ENCODE assay signal across 2 cellular contexts in genomic region chr17:44086364-44087311, GRCh38.
A peak's percentile ranks its signal among the peaks of the same experiment; 100 is the strongest.
TF ChIP-seq lines count a peak whose summit lies in the region.

No MANE protein-coding gene starts in this region.

TF ChIP-seq in K562, 482 proteins besides CTCF, POLR2A, EP300 and RAD21 (continued from another document and continues in another):
- TF ChIP-seq, protein P1, sequence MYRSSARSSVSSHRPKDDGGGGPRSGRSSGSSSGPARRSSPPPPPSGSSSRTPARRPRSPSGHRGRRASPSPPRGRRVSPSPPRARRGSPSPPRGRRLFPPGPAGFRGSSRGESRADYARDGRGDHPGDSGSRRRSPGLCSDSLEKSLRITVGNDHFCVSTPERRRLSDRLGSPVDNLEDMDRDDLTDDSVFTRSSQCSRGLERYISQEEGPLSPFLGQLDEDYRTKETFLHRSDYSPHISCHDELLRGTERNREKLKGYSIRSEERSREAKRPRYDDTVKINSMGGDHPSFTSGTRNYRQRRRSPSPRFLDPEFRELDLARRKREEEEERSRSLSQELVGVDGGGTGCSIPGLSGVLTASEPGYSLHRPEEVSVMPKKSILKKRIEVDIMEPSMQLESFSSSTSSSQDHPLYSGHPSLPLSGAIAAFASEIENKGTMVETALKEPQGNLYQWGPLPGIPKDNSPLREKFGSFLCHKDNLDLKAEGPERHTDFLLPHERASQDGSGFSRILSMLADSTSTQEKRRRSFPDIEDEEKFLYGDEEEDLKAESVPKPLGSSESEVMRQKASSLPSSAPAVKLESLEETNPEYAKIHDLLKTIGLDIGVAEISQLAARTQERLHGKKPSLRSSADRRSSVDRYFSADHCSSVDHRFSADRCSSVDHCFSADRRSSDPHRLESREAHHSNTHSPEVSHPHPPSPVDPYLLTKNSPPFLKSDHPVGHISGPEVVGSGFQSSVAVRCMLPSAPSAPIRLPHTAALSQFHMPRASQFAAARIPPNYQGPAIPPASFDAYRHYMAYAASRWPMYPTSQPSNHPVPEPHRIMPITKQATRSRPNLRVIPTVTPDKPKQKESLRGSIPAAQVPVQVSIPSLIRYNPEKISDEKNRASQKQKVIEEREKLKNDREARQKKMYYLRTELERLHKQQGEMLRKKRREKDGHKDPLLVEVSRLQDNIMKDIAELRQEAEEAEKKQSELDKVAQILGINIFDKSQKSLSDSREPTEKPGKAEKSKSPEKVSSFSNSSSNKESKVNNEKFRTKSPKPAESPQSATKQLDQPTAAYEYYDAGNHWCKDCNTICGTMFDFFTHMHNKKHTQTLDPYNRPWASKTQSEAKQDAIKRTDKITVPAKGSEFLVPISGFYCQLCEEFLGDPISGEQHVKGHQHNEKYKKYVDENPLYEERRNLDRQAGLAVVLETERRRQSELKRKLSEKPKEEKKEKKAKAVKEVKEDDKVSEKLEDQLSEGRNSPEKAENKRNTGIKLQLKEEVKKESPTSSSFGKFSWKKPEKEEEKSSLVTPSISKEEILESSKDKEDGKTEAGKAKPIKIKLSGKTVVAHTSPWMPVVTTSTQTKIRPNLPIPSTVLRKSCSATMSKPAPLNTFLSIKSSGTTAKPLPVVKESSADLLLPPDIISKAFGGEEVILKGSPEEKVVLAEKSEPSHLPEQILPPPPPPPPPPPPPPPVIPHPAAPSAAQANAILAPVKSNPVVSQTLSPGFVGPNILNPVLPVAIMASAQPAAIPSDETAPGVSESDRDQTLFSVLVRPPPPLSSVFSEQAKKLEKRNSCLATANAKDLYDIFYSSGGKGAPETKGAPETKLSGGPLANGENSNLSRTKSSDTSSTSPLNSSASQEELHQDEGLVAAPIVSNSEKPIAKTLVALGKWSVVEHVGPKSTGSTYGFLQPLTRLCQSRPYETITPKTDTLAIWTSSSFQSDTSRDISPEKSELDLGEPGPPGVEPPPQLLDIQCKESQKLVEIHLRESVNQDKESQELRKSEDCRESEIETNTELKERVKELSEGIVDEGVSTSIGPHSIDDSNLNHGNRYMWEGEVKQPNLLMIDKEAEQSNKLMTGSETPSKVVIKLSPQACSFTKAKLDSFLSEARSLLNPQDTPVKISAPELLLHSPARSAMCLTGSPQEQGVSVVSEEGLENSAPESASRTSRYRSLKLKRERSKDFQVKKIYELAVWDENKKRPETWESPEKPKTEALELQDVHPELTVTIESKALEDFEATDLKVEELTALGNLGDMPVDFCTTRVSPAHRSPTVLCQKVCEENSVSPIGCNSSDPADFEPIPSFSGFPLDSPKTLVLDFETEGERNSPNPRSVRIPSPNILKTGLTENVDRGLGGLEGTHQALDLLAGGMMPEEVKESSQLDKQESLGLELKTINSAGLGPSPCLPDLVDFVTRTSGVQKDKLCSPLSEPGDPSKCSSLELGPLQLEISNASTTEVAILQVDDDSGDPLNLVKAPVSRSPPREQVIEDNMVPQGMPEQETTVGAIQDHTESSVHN (IDR thresholded peaks at IDR 0.05; ENCODE audit: borderline replicate concordance in 1 of 2, low read depth in 1 of 2), result no peak
- no peak for TF ChIP-seq CHAMP1 (IDR thresholded peaks at IDR 0.05)
- peak; percentile 48; the same call in 1 of the 2 replicates for TF ChIP-seq SUPT5H (IDR thresholded peaks at IDR 0.05)

TF ChIP-seq in HepG2, 621 proteins besides CTCF, POLR2A, EP300 and RAD21 (continued from another document and continues in another):
- TF ChIP-seq AFF4 (CRISPR knock-in tag; IDR thresholded peaks at IDR 0.05) (no peak), MXI1 (IDR thresholded peaks at IDR 0.05; ENCODE audit: borderline replicate concordance, low read depth, low read length) (peak; percentile 67; the same call in 1 of the 3 replicates), ZNF790 (CRISPR knock-in tag; IDR thresholded peaks at IDR 0.05; ENCODE audit: borderline replicate concordance) (no peak), LCORL (IDR thresholded peaks at IDR 0.05) (no peak), LCORL (CRISPR knock-in tag; IDR thresholded peaks at IDR 0.05) (no peak), ZNF383 (CRISPR knock-in tag; IDR thresholded peaks at IDR 0.05; ENCODE audit: borderline replicate concordance) (no peak), NFYB (CRISPR knock-in tag; IDR thresholded peaks at IDR 0.05) (no peak), ZNF432 (CRISPR knock-in tag; IDR thresholded peaks at IDR 0.05; ENCODE audit: borderline replicate concordance) (no peak), PTBP1 (IDR thresholded peaks at IDR 0.05; ENCODE audit: low read depth, low read length, poor library complexity, severe bottlenecking) (no peak), ZFP36L2 (CRISPR knock-in tag; IDR thresholded peaks at IDR 0.05) (no peak), POLR2AphosphoS5 (IDR thresholded peaks at IDR 0.05; ENCODE audit: low read depth, low read length) (no peak), BRD4 (CRISPR knock-in tag; IDR thresholded peaks at IDR 0.05) (no peak), BRCA1 (CRISPR knock-in tag; IDR thresholded peaks at IDR 0.05) (no peak), TERF1 (CRISPR knock-in tag; IDR thresholded peaks at IDR 0.05) (no peak), ZNF331 (CRISPR knock-in tag; IDR thresholded peaks at IDR 0.05) (0 out of 2 replicates have a peak, but pooled peaks have one; percentile 29), ZNF674 (CRISPR knock-in tag; IDR thresholded peaks at IDR 0.05; ENCODE audit: low read depth) (no peak), TRAFD1 (CRISPR knock-in tag; IDR thresholded peaks at IDR 0.05; ENCODE audit: borderline replicate concordance) (no peak), FOXA3 (CRISPR knock-in tag; IDR thresholded peaks at IDR 0.05) (peak; percentile 84), ZNF101 (CRISPR knock-in tag; IDR thresholded peaks at IDR 0.05; ENCODE audit: borderline replicate concordance, low read depth) (no peak), STAT6 (CRISPR knock-in tag; IDR thresholded peaks at IDR 0.05; ENCODE audit: borderline replicate concordance) (no peak), ZNF224 (CRISPR knock-in tag; IDR thresholded peaks at IDR 0.05) (no peak), NR2F6 (IDR thresholded peaks at IDR 0.05) (no peak), NR2F6 (CRISPR knock-in tag; IDR thresholded peaks at IDR 0.05) (no peak), SP5 (CRISPR knock-in tag; IDR thresholded peaks at IDR 0.05; ENCODE audit: borderline replicate concordance, low read depth) (peak; percentile 53; the same call in 1 of the 2 replicates), GFI1 (CRISPR knock-in tag; IDR thresholded peaks at IDR 0.05; ENCODE audit: borderline replicate concordance) (no peak), ZNF724P (CRISPR knock-in tag; IDR thresholded peaks at IDR 0.05; ENCODE audit: borderline replicate concordance) (no peak)
- TF ChIP-seq, protein P2, sequence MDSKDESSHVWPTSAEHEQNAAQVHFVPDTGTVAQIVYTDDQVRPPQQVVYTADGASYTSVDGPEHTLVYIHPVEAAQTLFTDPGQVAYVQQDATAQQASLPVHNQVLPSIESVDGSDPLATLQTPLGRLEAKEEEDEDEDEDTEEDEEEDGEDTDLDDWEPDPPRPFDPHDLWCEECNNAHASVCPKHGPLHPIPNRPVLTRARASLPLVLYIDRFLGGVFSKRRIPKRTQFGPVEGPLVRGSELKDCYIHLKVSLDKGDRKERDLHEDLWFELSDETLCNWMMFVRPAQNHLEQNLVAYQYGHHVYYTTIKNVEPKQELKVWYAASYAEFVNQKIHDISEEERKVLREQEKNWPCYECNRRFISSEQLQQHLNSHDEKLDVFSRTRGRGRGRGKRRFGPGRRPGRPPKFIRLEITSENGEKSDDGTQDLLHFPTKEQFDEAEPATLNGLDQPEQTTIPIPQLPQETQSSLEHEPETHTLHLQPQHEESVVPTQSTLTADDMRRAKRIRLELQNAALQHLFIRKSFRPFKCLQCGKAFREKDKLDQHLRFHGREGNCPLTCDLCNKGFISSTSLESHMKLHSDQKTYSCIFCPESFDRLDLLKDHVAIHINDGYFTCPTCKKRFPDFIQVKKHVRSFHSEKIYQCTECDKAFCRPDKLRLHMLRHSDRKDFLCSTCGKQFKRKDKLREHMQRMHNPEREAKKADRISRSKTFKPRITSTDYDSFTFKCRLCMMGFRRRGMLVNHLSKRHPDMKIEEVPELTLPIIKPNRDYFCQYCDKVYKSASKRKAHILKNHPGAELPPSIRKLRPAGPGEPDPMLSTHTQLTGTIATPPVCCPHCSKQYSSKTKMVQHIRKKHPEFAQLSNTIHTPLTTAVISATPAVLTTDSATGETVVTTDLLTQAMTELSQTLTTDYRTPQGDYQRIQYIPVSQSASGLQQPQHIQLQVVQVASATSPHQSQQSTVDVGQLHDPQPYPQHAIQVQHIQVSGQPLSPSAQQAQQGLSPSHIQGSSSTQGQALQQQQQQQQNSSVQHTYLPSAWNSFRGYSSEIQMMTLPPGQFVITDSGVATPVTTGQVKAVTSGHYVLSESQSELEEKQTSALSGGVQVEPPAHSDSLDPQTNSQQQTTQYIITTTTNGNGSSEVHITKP (CRISPR knock-in tag; IDR thresholded peaks at IDR 0.05; ENCODE audit: low read depth), result no peak
- TF ChIP-seq, protein P3, sequence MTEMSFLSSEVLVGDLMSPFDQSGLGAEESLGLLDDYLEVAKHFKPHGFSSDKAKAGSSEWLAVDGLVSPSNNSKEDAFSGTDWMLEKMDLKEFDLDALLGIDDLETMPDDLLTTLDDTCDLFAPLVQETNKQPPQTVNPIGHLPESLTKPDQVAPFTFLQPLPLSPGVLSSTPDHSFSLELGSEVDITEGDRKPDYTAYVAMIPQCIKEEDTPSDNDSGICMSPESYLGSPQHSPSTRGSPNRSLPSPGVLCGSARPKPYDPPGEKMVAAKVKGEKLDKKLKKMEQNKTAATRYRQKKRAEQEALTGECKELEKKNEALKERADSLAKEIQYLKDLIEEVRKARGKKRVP (CRISPR knock-in tag; IDR thresholded peaks at IDR 0.05), result no peak
- TF ChIP-seq, protein P4, sequence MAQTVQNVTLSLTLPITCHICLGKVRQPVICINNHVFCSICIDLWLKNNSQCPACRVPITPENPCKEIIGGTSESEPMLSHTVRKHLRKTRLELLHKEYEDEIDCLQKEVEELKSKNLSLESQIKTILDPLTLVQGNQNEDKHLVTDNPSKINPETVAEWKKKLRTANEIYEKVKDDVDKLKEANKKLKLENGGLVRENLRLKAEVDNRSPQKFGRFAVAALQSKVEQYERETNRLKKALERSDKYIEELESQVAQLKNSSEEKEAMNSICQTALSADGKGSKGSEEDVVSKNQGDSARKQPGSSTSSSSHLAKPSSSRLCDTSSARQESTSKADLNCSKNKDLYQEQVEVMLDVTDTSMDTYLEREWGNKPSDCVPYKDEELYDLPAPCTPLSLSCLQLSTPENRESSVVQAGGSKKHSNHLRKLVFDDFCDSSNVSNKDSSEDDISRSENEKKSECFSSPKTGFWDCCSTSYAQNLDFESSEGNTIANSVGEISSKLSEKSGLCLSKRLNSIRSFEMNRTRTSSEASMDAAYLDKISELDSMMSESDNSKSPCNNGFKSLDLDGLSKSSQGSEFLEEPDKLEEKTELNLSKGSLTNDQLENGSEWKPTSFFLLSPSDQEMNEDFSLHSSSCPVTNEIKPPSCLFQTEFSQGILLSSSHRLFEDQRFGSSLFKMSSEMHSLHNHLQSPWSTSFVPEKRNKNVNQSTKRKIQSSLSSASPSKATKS (CRISPR knock-in tag; IDR thresholded peaks at IDR 0.05), result no peak
